ENCODE assay signal across 2 cellular contexts in the genomic region with DNA sequence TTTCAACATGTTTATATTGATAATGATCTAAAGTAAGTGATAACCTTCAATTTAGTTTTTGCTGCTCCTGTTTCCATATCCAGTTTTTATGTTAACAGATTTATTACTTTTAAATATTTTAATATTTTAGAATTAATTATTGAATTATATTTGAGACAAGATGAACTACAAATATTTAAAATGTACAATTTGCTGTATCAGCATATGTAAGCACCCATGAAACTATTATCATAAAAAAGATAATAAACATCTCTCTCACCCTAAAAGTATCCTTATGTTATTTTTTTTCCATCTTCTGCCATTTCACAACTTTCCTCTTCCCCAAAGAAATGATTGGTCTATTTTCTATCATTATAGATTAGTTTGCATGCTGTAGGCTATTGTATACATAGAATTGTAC.
A peak's percentile ranks its signal among the peaks of the same experiment; 100 is the strongest.
TF ChIP-seq lines count a peak whose summit lies in the region.

No MANE protein-coding gene starts in this region.

TF ChIP-seq in HepG2, 621 proteins besides CTCF, POLR2A, EP300 and RAD21 (continued from another document):
- TF ChIP-seq TFDP1 (CRISPR knock-in tag; IDR thresholded peaks at IDR 0.05; ENCODE audit: borderline replicate concordance) (no peak), PLRG1 (conservative IDR thresholded peaks at IDR 0.05) (no peak), MED8 (CRISPR knock-in tag; IDR thresholded peaks at IDR 0.05; ENCODE audit: insufficient replicate concordance) (no peak), MZF1 (CRISPR knock-in tag; IDR thresholded peaks at IDR 0.05; ENCODE audit: borderline replicate concordance) (no peak)

TF ChIP-seq in K562, 482 proteins besides CTCF, POLR2A, EP300 and RAD21 (continued from another document):
- TF ChIP-seq CTCFL (IDR thresholded peaks at IDR 0.05; ENCODE audit: borderline replicate concordance, insufficient read depth, low read depth, low read length, poor library complexity, severe bottlenecking): no peak
- TF ChIP-seq ZNF282 (CRISPR knock-in tag; IDR thresholded peaks at IDR 0.05): no peak
- TF ChIP-seq, protein P1, sequence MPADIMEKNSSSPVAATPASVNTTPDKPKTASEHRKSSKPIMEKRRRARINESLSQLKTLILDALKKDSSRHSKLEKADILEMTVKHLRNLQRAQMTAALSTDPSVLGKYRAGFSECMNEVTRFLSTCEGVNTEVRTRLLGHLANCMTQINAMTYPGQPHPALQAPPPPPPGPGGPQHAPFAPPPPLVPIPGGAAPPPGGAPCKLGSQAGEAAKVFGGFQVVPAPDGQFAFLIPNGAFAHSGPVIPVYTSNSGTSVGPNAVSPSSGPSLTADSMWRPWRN (IDR thresholded peaks at IDR 0.05; ENCODE audit: low read depth): no peak
- TF ChIP-seq NR2C1 (IDR thresholded peaks at IDR 0.05): no peak
- TF ChIP-seq NR2C1 (tag; IDR thresholded peaks at IDR 0.05): no peak
- TF ChIP-seq NCOA1 (IDR thresholded peaks at IDR 0.05; ENCODE audit: low read depth): no peak
- no peak for TF ChIP-seq SRSF1 (IDR thresholded peaks at IDR 0.05; ENCODE audit: low read depth, low read length)
- TF ChIP-seq SOX6 (IDR thresholded peaks at IDR 0.05): no peak
- peak; percentile 73 for TF ChIP-seq ZNF316 (IDR thresholded peaks at IDR 0.05)
